9 cellular contexts compared by ENCODE assay signal in the genomic region with DNA sequence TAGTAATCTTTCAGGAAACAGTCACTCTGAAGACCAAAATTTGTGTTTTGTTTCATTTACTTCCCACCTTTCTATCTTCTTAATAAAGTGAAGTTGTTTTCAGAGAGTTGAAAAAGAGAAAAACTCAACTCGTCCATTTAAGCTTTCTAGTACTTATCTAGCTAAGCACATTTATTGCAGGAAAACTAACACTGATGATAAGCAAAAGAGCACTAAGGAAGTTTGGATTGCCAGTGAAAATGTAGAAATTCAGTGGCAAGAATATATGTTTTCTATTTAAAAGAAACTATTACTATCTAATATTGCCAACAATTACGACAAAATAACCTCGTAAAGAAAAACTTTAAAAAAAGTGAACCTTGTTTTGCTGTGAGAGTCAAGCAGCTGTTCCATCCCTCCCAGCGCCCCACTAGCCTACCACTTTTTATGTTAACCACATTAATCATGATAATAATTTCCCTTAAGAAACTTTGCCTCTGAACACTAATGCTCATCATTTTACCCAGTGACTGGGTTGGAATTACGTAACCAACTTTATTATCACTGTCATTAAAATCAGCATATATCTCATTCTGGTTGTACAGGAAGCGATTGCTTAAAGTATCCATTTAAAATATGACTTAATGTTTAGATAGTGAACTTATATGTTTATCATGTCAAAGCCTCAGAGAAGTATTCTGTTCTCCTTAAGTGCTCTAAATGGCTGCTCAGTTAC. TPM values are rescaled to one million over a fixed set of nuclear protein-coding genes. Genes with fewer than 3 reads are reported as not detected.
DNase-seq lines count a peak whose midpoint lies in the region; ATAC-seq and TF ChIP-seq lines count a peak whose summit lies in the region.
"Had no signal": no experiment of that assay in that cellular context is flagged by ENCODE, and none has a peak within 500 bp of the region (broad histone marks: within the 10 kb centered on the region; RNA-seq: fewer than 3 reads in every experiment).

No MANE protein-coding gene starts in this region.

- no peak overlapping the region for H4K5ac ChIP-seq in IMR-90 (ENCODE audit: low read depth, low read length)

- H3K4me1 ChIP-seq in CD8-positive, alpha-beta T cell (ENCODE audit: insufficient read depth, low read length), result peaks cover 5% of the 10 kb centered on the region
- H3K4me1 ChIP-seq in IMR-90 (ENCODE audit: control insufficient read depth, insufficient read depth, low read length) (peaks cover 4% of the 10 kb centered on the region), mucosa of descending colon (ENCODE audit: low read depth) (peaks cover 9% of the 10 kb centered on the region), ascending aorta (peaks cover 0 to 14% of the 10 kb centered on the region in 2 donors), Caco-2 (peaks cover 12% of the 10 kb centered on the region)

- H2BK20ac ChIP-seq in IMR-90 (ENCODE audit: low read depth, low read length), result no peak overlapping the region

- no peak for TF ChIP-seq POLR2A in IMR-90 (IDR thresholded peaks at IDR 0.05; ENCODE audit: low read depth, low read length)

- H2BK120ac ChIP-seq in IMR-90 (ENCODE audit: low read depth, low read length), result no peak overlapping the region

- H3K36me3 ChIP-seq in CD8-positive, alpha-beta T cell (ENCODE audit: insufficient read depth, low read length), result no peaks in the 10 kb centered on the region
- H3K36me3 ChIP-seq in IMR-90 (ENCODE audit: control insufficient read depth, insufficient read depth, low read length) (no peaks in the 10 kb centered on the region), mucosa of descending colon (ENCODE audit: low read depth) (no peaks in the 10 kb centered on the region), ascending aorta (no peaks in the 10 kb centered on the region), Caco-2 (ENCODE audit: control insufficient read depth, insufficient read depth, low read length) (no peaks in the 10 kb centered on the region)

- no CpG with 5 or more reads among the region's 6 CpGs for WGBS in IMR-90 (ENCODE audit: extremely low coverage in 2 of 2, insufficient read length in 1 of 2), 2 experiments

- H3K23ac ChIP-seq in IMR-90 (ENCODE audit: low read depth, low read length), result no peak overlapping the region

- H2AK9ac ChIP-seq in IMR-90 (replicated peaks; ENCODE audit: low read depth, low read length, poor library complexity), result no peak overlapping the region

- peak overlapping the region; percentile 89 for H3K27ac Mint-ChIP-seq in CD8-positive, alpha-beta T cell
- H3K27ac Mint-ChIP-seq in activated T-helper 17 cell treated with anti-CD3 and anti-CD28 coated beads, Interleukin-2, amount 50 U/mL, for 72 hours, result peak overlapping the region; percentile 93
- H3K27ac Mint-ChIP-seq in Caco-2 (ENCODE audit: unreplicated experiment), result no peak overlapping the region

- no peaks in the 10 kb centered on the region for H3K79me1 ChIP-seq in IMR-90 (ENCODE audit: low read depth in 1 of 2, low read length in 2 of 2)

- H3K4me1 Mint-ChIP-seq in CD8-positive, alpha-beta T cell (ENCODE audit: low read depth), result peaks cover 45% of the 10 kb centered on the region
- peaks cover 10% of the 10 kb centered on the region for H3K4me1 Mint-ChIP-seq in activated T-helper 17 cell treated with anti-CD3 and anti-CD28 coated beads, Interleukin-2, amount 50 U/mL, for 72 hours
- peaks cover 18% of the 10 kb centered on the region for H3K4me1 Mint-ChIP-seq in Caco-2 (ENCODE audit: low read depth, unreplicated experiment)

- no peaks in the 10 kb centered on the region for H3K27me3 ChIP-seq in CD8-positive, alpha-beta T cell (ENCODE audit: insufficient read depth, low read length)
- H3K27me3 ChIP-seq in IMR-90 (ENCODE audit: control insufficient read depth, insufficient read depth, low read length) (no peaks in the 10 kb centered on the region), ascending aorta (no peaks in the 10 kb centered on the region), Caco-2 (replicated peaks; ENCODE audit: control insufficient read depth, insufficient read depth, low read length) (no peaks in the 10 kb centered on the region)

- no peaks in the 10 kb centered on the region for H3K9me3 ChIP-seq in CD8-positive, alpha-beta T cell (ENCODE audit: low read length)
- H3K9me3 ChIP-seq in IMR-90 (ENCODE audit: control insufficient read depth, insufficient read depth, low read length) (no peaks in the 10 kb centered on the region), mucosa of descending colon (no peaks in the 10 kb centered on the region), ascending aorta (no peaks in the 10 kb centered on the region), Caco-2 (no peaks in the 10 kb centered on the region)

- no TSS peak for BruUV-seq in IMR-90 (replicated peaks; lab: Mats Ljungman, UMichigan)
- no TSS peak for BruUV-seq in Caco-2 (replicated peaks; lab: Mats Ljungman, UMichigan)

- CTCF ChIA-PET in CD8-positive, alpha-beta T cell (lab: Charles Lee), result interaction anchor here (0.6 to 1.3 kb wide), 2 partner anchors 11 to 28 kb away, joined by 3 read pairs; no protein-coding TSS in a partner anchor
- CTCF ChIA-PET in IMR-90 (lab: Yijun Ruan, JAX) (no interaction called here), Caco-2 (lab: Charles Lee) (no interaction called here)

- H2AK5ac ChIP-seq in IMR-90 (ENCODE audit: low read depth, low read length), result no peak overlapping the region

- no peak overlapping the region for H4K8ac ChIP-seq in IMR-90 (ENCODE audit: low read depth in 2 of 2, low read length in 2 of 2)

- dilution Hi-C loops in IMR-90 (cut with HindIII; ENCODE audit: low sequenced_read_pairs, unreplicated experiment), result no loop called here

- no peak overlapping the region for H4K91ac ChIP-seq in IMR-90 (ENCODE audit: insufficient read depth, low read depth, low read length)

- H3K4me3 Mint-ChIP-seq in CD8-positive, alpha-beta T cell, result peak overlapping the region; percentile 79
- peak overlapping the region; percentile 75 for H3K4me3 Mint-ChIP-seq in activated T-helper 17 cell treated with anti-CD3 and anti-CD28 coated beads, Interleukin-2, amount 50 U/mL, for 72 hours
- no peak overlapping the region for H3K4me3 Mint-ChIP-seq in Caco-2 (ENCODE audit: unreplicated experiment)

- no peak overlapping the region for H2BK15ac ChIP-seq in IMR-90 (ENCODE audit: low read depth, low read length)

- H3K4me3 ChIP-seq in CD8-positive, alpha-beta T cell (ENCODE audit: low read depth, low read length), result no peak overlapping the region
- H3K4me3 ChIP-seq in IMR-90 (ENCODE audit: insufficient read depth, low read depth, low read length) (no peak overlapping the region), mucosa of descending colon (no peak overlapping the region), ascending aorta (no peak overlapping the region), Caco-2 (ENCODE audit: low read depth, low read length) (no peak overlapping the region)

- no peaks in the 10 kb centered on the region for H4K20me1 ChIP-seq in IMR-90 (ENCODE audit: insufficient read depth, low read length)

- peak overlapping the region; percentile 31 for H3K27ac ChIP-seq in CD8-positive, alpha-beta T cell (ENCODE audit: low read depth, low read length)
- H3K27ac ChIP-seq in IMR-90 (ENCODE audit: insufficient read depth, low read length) (peak overlapping the region; percentile 34; the same call in 1 of the 2 replicates), ascending aorta (no peak overlapping the region)
- H3K27ac ChIP-seq: KMS-11 had no signal

- intact Hi-C loops in CD8-positive, alpha-beta T cell (cut with DNase I, micrococcal nuclease), result loop anchor here in 1 of 2 experiments (2.0 kb wide), 1 partner anchor 23 kb away; no protein-coding TSS in a partner anchor
- intact Hi-C loops in IMR-90 (cut with micrococcal nuclease) (no loop called here), mucosa of descending colon (cut with DNase I, micrococcal nuclease) (no loop called here), ascending aorta (cut with DNase I) (no loop called here), Caco-2 (cut with micrococcal nuclease; ENCODE audit: unreplicated experiment) (no loop called here)

- H3K9me1 ChIP-seq in IMR-90 (ENCODE audit: insufficient read depth, low read length), result no peaks in the 10 kb centered on the region

- no peak overlapping the region for H3K56ac ChIP-seq in IMR-90 (ENCODE audit: extremely low read depth, insufficient read depth, low read length)

- no peak for TF ChIP-seq RAD21 in IMR-90 (IDR thresholded peaks at IDR 0.05; ENCODE audit: low read length)

- POLR2A ChIA-PET in CD8-positive, alpha-beta T cell (lab: Charles Lee), result interaction anchor here (0.8 kb wide), 1 partner anchor 25 kb away, joined by 3 read pairs; a partner anchor contains a TSS
- POLR2A ChIA-PET in IMR-90 (lab: Charles Lee; ENCODE audit: unreplicated experiment), result interaction anchor here (0.6 kb wide), 1 partner anchor 232 kb away, joined by 3 read pairs; no protein-coding TSS in a partner anchor
- POLR2A ChIA-PET in Caco-2 (lab: Charles Lee), result no interaction called here

- H3K4ac ChIP-seq in IMR-90 (ENCODE audit: low read depth, low read length), result no peak overlapping the region

- peak overlapping the region; percentile 15 for H3K4me2 ChIP-seq in IMR-90 (ENCODE audit: low read depth, low read length)

- no peak overlapping the region for H3K14ac ChIP-seq in IMR-90 (replicated peaks; ENCODE audit: low read depth, low read length)

- in situ Hi-C loops in IMR-90 (cut with MboI; ENCODE audit: low sequenced_read_pairs), result no loop called here

- no peak for DNase-seq in CD8-positive, alpha-beta T cell
- DNase-seq in IMR-90 (peak; percentile 74), mucosa of descending colon (no peak), ascending aorta (ENCODE audit: low spot score in 2 of 2) (no peak), ecto neural progenitor cell (ENCODE audit: low spot score) (no peak), NCI-H524 treated with DMSO at 0.1 percent for 48 hours (lab: John Stamatoyannopoulos, UW) (no peak), Caco-2 (no peak)

- no peak overlapping the region for H2AFZ ChIP-seq in IMR-90 (replicated peaks; ENCODE audit: low read length, poor library complexity)

- no peak overlapping the region for H2BK5ac ChIP-seq in IMR-90 (ENCODE audit: low read depth, low read length, poor library complexity, severe bottlenecking)

- H3K9ac ChIP-seq in IMR-90 (ENCODE audit: low read depth, low read length), result no peak overlapping the region
- H3K9ac ChIP-seq: KMS-11 had no signal

- H3K18ac ChIP-seq in IMR-90 (ENCODE audit: low read depth, low read length), result no peak overlapping the region

- H3K9me3 Mint-ChIP-seq in CD8-positive, alpha-beta T cell, result peaks cover 4% of the 10 kb centered on the region
- no peaks in the 10 kb centered on the region for H3K9me3 Mint-ChIP-seq in activated T-helper 17 cell treated with anti-CD3 and anti-CD28 coated beads, Interleukin-2, amount 50 U/mL, for 72 hours
- H3K9me3 Mint-ChIP-seq in Caco-2 (ENCODE audit: unreplicated experiment), result no peaks in the 10 kb centered on the region

- no peaks in the 10 kb centered on the region for H3K36me3 Mint-ChIP-seq in CD8-positive, alpha-beta T cell
- H3K36me3 Mint-ChIP-seq in activated T-helper 17 cell treated with anti-CD3 and anti-CD28 coated beads, Interleukin-2, amount 50 U/mL, for 72 hours (ENCODE audit: low read depth), result no peaks in the 10 kb centered on the region
- H3K36me3 Mint-ChIP-seq in Caco-2 (ENCODE audit: insufficient read depth, unreplicated experiment), result no peaks in the 10 kb centered on the region

- H3K27me3 Mint-ChIP-seq in CD8-positive, alpha-beta T cell (ENCODE audit: low read depth), result no peaks in the 10 kb centered on the region
- no peaks in the 10 kb centered on the region for H3K27me3 Mint-ChIP-seq in activated T-helper 17 cell treated with anti-CD3 and anti-CD28 coated beads, Interleukin-2, amount 50 U/mL, for 72 hours
- H3K27me3 Mint-ChIP-seq in Caco-2 (ENCODE audit: insufficient read depth, unreplicated experiment), result no peaks in the 10 kb centered on the region

- peak; percentile 49 for ATAC-seq in CD8-positive, alpha-beta T cell
- ATAC-seq in IMR-90 (ENCODE audit: low read depth) (peak; percentile 63), mucosa of descending colon (peak; percentile 66)
- ATAC-seq in activated T-helper 17 cell treated with anti-CD3 and anti-CD28 coated beads, Interleukin-2, amount 50 U/mL, for 72 hours (replicated peaks), result peak; percentile 23

- no peak for TF ChIP-seq CTCF in CD8-positive, alpha-beta T cell (IDR thresholded peaks at IDR 0.05)
- TF ChIP-seq CTCF in IMR-90 (conservative IDR thresholded peaks at IDR 0.05; ENCODE audit: low read depth, low read length) (no peak), mucosa of descending colon (IDR thresholded peaks at IDR 0.05) (no peak), ascending aorta (IDR thresholded peaks at IDR 0.05) (no peak), Caco-2 (IDR thresholded peaks at IDR 0.05; ENCODE audit: insufficient read depth in 1 of 2, low read depth in 1 of 2, low read length in 1 of 2, severe bottlenecking in 1 of 2, unreplicated experiment in 1 of 2) (no peak)

RNA-seq across cellular contexts. Expression of a gene that starts 24.8 kb away (rescaled TPM):
- 10 to 100 TPM; 65.8 to 66.1 TPM for total RNA-seq in CD8-positive, alpha-beta T cell
- total RNA-seq in IMR-90 (2012; rRNA removed), result 1.4 and 1.9 TPM in 2 replicates
- 2.2 and 2.6 TPM in 2 replicates for polyA plus RNA-seq in IMR-90 (2012; rRNA removed)
- polyA plus RNA-seq in IMR-90 (2012; cell fraction: cytosol; rRNA removed), result 2.7 and 2.9 TPM in 2 replicates
- polyA plus RNA-seq in IMR-90 (2012; cell fraction: nucleus; rRNA removed; ENCODE audit: low replicate concordance), result 1.8 and 3.7 TPM in 2 replicates
- 10 to 100 TPM in 1 of 2 donors, 1 to 10 TPM in 1; 9.8 to 76.0 TPM for total RNA-seq in activated T-helper 17 cell treated with anti-CD3 and anti-CD28 coated beads, Interleukin-2, amount 50 U/mL, for 72 hours
- total RNA-seq in mucosa of descending colon, result 10 to 100 TPM; 26.5 to 46.4 (median 27.2) TPM
- 348 TPM for total RNA-seq in ascending aorta
- 23.2 and 23.4 TPM in 2 replicates for total RNA-seq in Caco-2 (2022)

Comparison
In these comparisons a context has a peak if more than half of its experiments do, and no peak if none do; other contexts are left out.
1. H3K27ac ChIP-seq: peak in CD8-positive, alpha-beta T cell (single experiment) and IMR-90 (single experiment); none in ascending aorta (0 of 2).
2. Peak in every context shown above with its lines, with median percentiles within 50 percentile points of each other: ATAC-seq.